Comparison of ENCODE assay signal across 12 cellular contexts in genomic region chr2:175575346-175576258, GRCh38.
DNase-seq lines count a peak whose midpoint lies in the region; ATAC-seq and TF ChIP-seq lines count a peak whose summit lies in the region.
"Had no signal": no experiment of that assay in that cellular context is flagged by ENCODE, and none has a peak within 500 bp of the region (broad histone marks: within the 10 kb centered on the region; RNA-seq: fewer than 3 reads in every experiment).

No MANE protein-coding gene starts in this region.

- H2AFZ ChIP-seq in neural cell (ENCODE audit: low read depth, low read length): no peak overlapping the region

- H3K4me1 ChIP-seq in Caco-2: no peaks in the 10 kb centered on the region
- H3K4me1 ChIP-seq: A549, foreskin keratinocyte, prostate gland had no signal

- H3K4me3 ChIP-seq in neural cell (ENCODE audit: low read length) (peak overlapping the region; percentile 31), Caco-2 (ENCODE audit: low read depth, low read length) (no peak overlapping the region)
- H3K4me3 ChIP-seq: A549, prostate gland, SK-N-MC had no signal

- no peak for TF ChIP-seq EP300 in neural cell (conservative IDR thresholded peaks at IDR 0.05; ENCODE audit: poor library complexity, severe bottlenecking)

- H3K4me2 ChIP-seq in neural cell (ENCODE audit: low read length): peak overlapping the region; percentile 7
- H3K4me2 ChIP-seq: A549 had no signal

- H3K9ac ChIP-seq in neural cell (ENCODE audit: low read length): no peak overlapping the region

- H3K36me3 Mint-ChIP-seq in endothelial cell (ENCODE audit: low read depth, unreplicated experiment) (no peaks in the 10 kb centered on the region), Caco-2 (ENCODE audit: insufficient read depth, unreplicated experiment) (no peaks in the 10 kb centered on the region)

- peak; percentile 97 for ATAC-seq in GM21737 (IDR thresholded peaks at IDR 0.05; ENCODE audit: unreplicated experiment)
- peak; percentile 99 for ATAC-seq in HG03521 (IDR thresholded peaks at IDR 0.05; ENCODE audit: unreplicated experiment)
- ATAC-seq: A549, foreskin keratinocyte had no signal

- TF ChIP-seq RAD21 in neural cell (conservative IDR thresholded peaks at IDR 0.05): no peak

- no peaks in the 10 kb centered on the region for H3K79me2 ChIP-seq in neural cell (replicated peaks; ENCODE audit: insufficient read depth, low read length)

- H3K27ac Mint-ChIP-seq in endothelial cell (ENCODE audit: unreplicated experiment) (no peak overlapping the region), Caco-2 (ENCODE audit: unreplicated experiment) (no peak overlapping the region)

- TF ChIP-seq CTCF in neural cell (IDR thresholded peaks at IDR 0.05; ENCODE audit: poor library complexity, severe bottlenecking): no peak
- TF ChIP-seq CTCF in endothelial cell (IDR thresholded peaks at IDR 0.05; ENCODE audit: unreplicated experiment): no peak
- no peak for TF ChIP-seq CTCF in Caco-2 (IDR thresholded peaks at IDR 0.05; ENCODE audit: insufficient read depth in 1 of 2, low read depth in 1 of 2, low read length in 1 of 2, severe bottlenecking in 1 of 2, unreplicated experiment in 1 of 2)

- DNase-seq in NCI-H510A treated with DMSO at 0.1 percent for 48 hours (lab: John Stamatoyannopoulos, UW) (peak; percentile 20), NCI-H510A (lab: John Stamatoyannopoulos, UW) (no peak), endothelial cell (ENCODE audit: low spot score) (no peak), Caco-2 (no peak), DMS 273 (lab: John Stamatoyannopoulos, UW; ENCODE audit: unreplicated experiment) (no peak)
- DNase-seq: foreskin keratinocyte had no signal

- H3K9me3 ChIP-seq in neural cell (ENCODE audit: low read length): no peaks in the 10 kb centered on the region
- no peaks in the 10 kb centered on the region for H3K9me3 ChIP-seq in Caco-2
- H3K9me3 ChIP-seq: A549, prostate gland had no signal

- CTCF ChIA-PET in Caco-2 (lab: Charles Lee): interaction anchor here (0.6 kb wide), 1 partner anchor 469 kb away, joined by 3 read pairs; no protein-coding TSS in a partner anchor

- H3K36me3 ChIP-seq in neural cell (ENCODE audit: insufficient read depth, low read length) (no peaks in the 10 kb centered on the region), Caco-2 (ENCODE audit: control insufficient read depth, insufficient read depth, low read length) (no peaks in the 10 kb centered on the region)
- H3K36me3 ChIP-seq: prostate gland had no signal

- peaks cover 3% of the 10 kb centered on the region for H3K27me3 Mint-ChIP-seq in endothelial cell (ENCODE audit: unreplicated experiment)
- H3K27me3 Mint-ChIP-seq in Caco-2 (ENCODE audit: insufficient read depth, unreplicated experiment): no peaks in the 10 kb centered on the region

- no TSS peak for BruUV-seq in Caco-2 (replicated peaks; lab: Mats Ljungman, UMichigan)

- H3K27ac ChIP-seq in neural cell (ENCODE audit: low read length): peak overlapping the region; percentile 43
- H3K27ac ChIP-seq: A549, foreskin keratinocyte, prostate gland, SK-N-MC had no signal

- H3K4me1 Mint-ChIP-seq in endothelial cell (ENCODE audit: unreplicated experiment) (no peaks in the 10 kb centered on the region), Caco-2 (ENCODE audit: low read depth, unreplicated experiment) (no peaks in the 10 kb centered on the region)

- H3K4me3 Mint-ChIP-seq in endothelial cell (ENCODE audit: unreplicated experiment) (no peak overlapping the region), Caco-2 (ENCODE audit: unreplicated experiment) (no peak overlapping the region)

- H3K9me3 Mint-ChIP-seq in endothelial cell (ENCODE audit: unreplicated experiment) (no peaks in the 10 kb centered on the region), Caco-2 (ENCODE audit: unreplicated experiment) (no peaks in the 10 kb centered on the region)

- POLR2A ChIA-PET in Caco-2 (lab: Charles Lee): no interaction called here

- H3K9me2 ChIP-seq in neural cell (ENCODE audit: insufficient read depth, low read length): no peaks in the 10 kb centered on the region

- no peaks in the 10 kb centered on the region for H3F3A ChIP-seq in neural cell (ENCODE audit: insufficient read depth, low read length, poor library complexity, severe bottlenecking)

- intact Hi-C loops in Caco-2 (cut with micrococcal nuclease; ENCODE audit: unreplicated experiment): no loop called here

- no peaks in the 10 kb centered on the region for H4K20me1 ChIP-seq in neural cell (ENCODE audit: insufficient read depth)

- H3K27me3 ChIP-seq in neural cell (ENCODE audit: insufficient read depth, low read depth, low read length): no peaks in the 10 kb centered on the region
- no peaks in the 10 kb centered on the region for H3K27me3 ChIP-seq in Caco-2 (replicated peaks; ENCODE audit: control insufficient read depth, insufficient read depth, low read length)
- H3K27me3 ChIP-seq: foreskin keratinocyte had no signal

TF ChIP-seq in neural cell, 6 proteins besides CTCF, POLR2A, EP300 and RAD21:
- TF ChIP-seq TAF1 (IDR thresholded peaks at IDR 0.05; ENCODE audit: low read depth) (no peak), POLR2AphosphoS5 (IDR thresholded peaks at IDR 0.05) (no peak), MXI1 (conservative IDR thresholded peaks at IDR 0.05; ENCODE audit: poor library complexity, severe bottlenecking) (no peak), REST (IDR thresholded peaks at IDR 0.05; ENCODE audit: borderline replicate concordance) (no peak), SMC3 (conservative IDR thresholded peaks at IDR 0.05; ENCODE audit: poor library complexity) (no peak), EZH2 (IDR thresholded peaks at IDR 0.05; ENCODE audit: borderline replicate concordance, insufficient read depth, low read length, poor library complexity, severe bottlenecking) (no peak)
